8 cellular contexts compared by ENCODE assay signal in genomic region chr7:116930156-116930913, GRCh38. TPM values are rescaled to one million over a fixed set of nuclear protein-coding genes. Genes with fewer than 3 reads are reported as not detected.
DNase-seq lines count a peak whose midpoint lies in the region; ATAC-seq and TF ChIP-seq lines count a peak whose summit lies in the region.

No MANE protein-coding gene starts in this region.

- H3K27ac ChIP-seq in cardiac muscle cell: no peak overlapping the region
- no peak overlapping the region for H3K27ac ChIP-seq in psoas muscle
- no peak overlapping the region for H3K27ac ChIP-seq in aorta (ENCODE audit: low read depth in 1 of 2, low read length in 2 of 2)

- no peak overlapping the region for H3K4me3 ChIP-seq in cardiac muscle cell
- no peak overlapping the region for H3K4me3 ChIP-seq in psoas muscle
- H3K4me3 ChIP-seq in aorta (ENCODE audit: low read length in 2 of 2): no peak overlapping the region

- H3K36me3 ChIP-seq in cardiac muscle cell (no peaks in the 10 kb centered on the region), psoas muscle (ENCODE audit: insufficient read depth in 1 of 2, low read depth in 1 of 2) (no peaks in the 10 kb centered on the region), aorta (ENCODE audit: control insufficient read depth in 1 of 2, insufficient read depth in 2 of 2, low read length in 1 of 2) (no peaks in the 10 kb centered on the region)

- H3K9me3 Mint-ChIP-seq in HFFc6: no peaks in the 10 kb centered on the region
- H3K9me3 Mint-ChIP-seq in activated naive CD8-positive, alpha-beta T cell treated with anti-CD3 and anti-CD28 coated beads for 36 hours: no peaks in the 10 kb centered on the region

- DNase-seq in GM10266 (ENCODE audit: extremely low spot score) (peak; percentile 66), HFFc6 (peak; percentile 69), NCI-H1092 (lab: John Stamatoyannopoulos, UW) (peak; percentile 71), SKM-1 (lab: John Stamatoyannopoulos, UW; ENCODE audit: unreplicated experiment) (peak; percentile 23), cardiac muscle cell (ENCODE audit: low read depth in 1 of 2, low spot score in 1 of 2) (peak; percentile 81 to 86), psoas muscle (peak; percentile 82 to 87), aorta (peak; percentile 85 to 94)
- peak; percentile 66 for DNase-seq in activated naive CD8-positive, alpha-beta T cell treated with anti-CD3 and anti-CD28 coated beads for 36 hours

- H3K4me1 ChIP-seq in cardiac muscle cell (ENCODE audit: low read depth) (peaks cover 17% of the 10 kb centered on the region), psoas muscle (peaks cover 2% of the 10 kb centered on the region), aorta (ENCODE audit: control insufficient read depth in 1 of 2, insufficient read depth in 2 of 2, low read length in 2 of 2) (no peaks in the 10 kb centered on the region)

- H3K4me3 Mint-ChIP-seq in HFFc6: peak overlapping the region; percentile 62
- no peak overlapping the region for H3K4me3 Mint-ChIP-seq in activated naive CD8-positive, alpha-beta T cell treated with anti-CD3 and anti-CD28 coated beads for 36 hours

- intact Hi-C loops in psoas muscle (cut with DNase I) (loop anchor here (2.0 to 10.0 kb wide), 4 partner anchors 52 to 196 kb away; no protein-coding TSS in a partner anchor), aorta (cut with DNase I) (loop anchor here (2.0 to 10.0 kb wide), 4 partner anchors 54 to 454 kb away; no protein-coding TSS in a partner anchor)

- 27 to 33% (median 28%) methylated on average over 22 of the region's 22 CpGs for WGBS in psoas muscle, 3 donors
- WGBS in aorta, 2 donors: 21 to 25% methylated on average over 22 of the region's 22 CpGs

- H3K36me3 Mint-ChIP-seq in HFFc6 (ENCODE audit: low read depth): no peaks in the 10 kb centered on the region
- no peaks in the 10 kb centered on the region for H3K36me3 Mint-ChIP-seq in activated naive CD8-positive, alpha-beta T cell treated with anti-CD3 and anti-CD28 coated beads for 36 hours

- TF ChIP-seq CTCF in GM10266 (IDR thresholded peaks at IDR 0.05; ENCODE audit: control insufficient read depth, insufficient read depth, low read depth, missing control alignments) (peak; percentile 93), HFFc6 (IDR thresholded peaks at IDR 0.05) (peak; percentile 99), cardiac muscle cell (IDR thresholded peaks at IDR 0.05; ENCODE audit: low read depth, low read length) (peak; percentile 90), psoas muscle (IDR thresholded peaks at IDR 0.05) (peak; percentile 94)

- H3K9me3 ChIP-seq in cardiac muscle cell (ENCODE audit: low read depth) (no peaks in the 10 kb centered on the region), psoas muscle (no peaks in the 10 kb centered on the region), aorta (ENCODE audit: control insufficient read depth, low read length) (no peaks in the 10 kb centered on the region)

- H3K4me1 Mint-ChIP-seq in HFFc6 (ENCODE audit: low read depth): peaks cover 19% of the 10 kb centered on the region
- H3K4me1 Mint-ChIP-seq in activated naive CD8-positive, alpha-beta T cell treated with anti-CD3 and anti-CD28 coated beads for 36 hours: peaks cover 4% of the 10 kb centered on the region

- H3K27me3 ChIP-seq in cardiac muscle cell (no peaks in the 10 kb centered on the region), psoas muscle (ENCODE audit: insufficient read depth in 3 of 3, low read length in 2 of 3) (no peaks in the 10 kb centered on the region), aorta (ENCODE audit: control insufficient read depth in 1 of 2, insufficient read depth in 2 of 2, low read length in 1 of 2) (no peaks in the 10 kb centered on the region)

- H3K27me3 Mint-ChIP-seq in HFFc6 (ENCODE audit: insufficient read depth): no peaks in the 10 kb centered on the region; the same call in 1 of the 2 replicates
- peaks cover 15% of the 10 kb centered on the region for H3K27me3 Mint-ChIP-seq in activated naive CD8-positive, alpha-beta T cell treated with anti-CD3 and anti-CD28 coated beads for 36 hours

- ATAC-seq in psoas muscle: peak; percentile 84 to 93 (median 92)
- ATAC-seq in aorta (ENCODE audit: low FRiP score): peak; percentile 89

- no peak overlapping the region for H3K27ac Mint-ChIP-seq in HFFc6
- H3K27ac Mint-ChIP-seq in activated naive CD8-positive, alpha-beta T cell treated with anti-CD3 and anti-CD28 coated beads for 36 hours: no peak overlapping the region

RNA-seq across cellular contexts. Expression of gene ST7, which starts 23.0 kb away (rescaled TPM):
- 10 to 100 TPM; 13.5 to 18.8 (median 16.8) TPM for total RNA-seq in HFFc6 (2021; fragmentation: NEBNext Ultra II Directional; extraction: Animal tissue kit (Norgen Biotek cat#: 25700))
- 10 to 100 TPM in 1 of 2 experiments, 1 to 10 TPM in 1; 8.4 to 10.2 TPM for total RNA-seq in activated naive CD8-positive, alpha-beta T cell treated with anti-CD3 and anti-CD28 coated beads for 36 hours
- total RNA-seq in cardiac muscle cell: 74.2 and 83.5 TPM in 2 replicates
- polyA plus RNA-seq in cardiac muscle cell: 96.7 and 108 TPM in 2 replicates
- 10 to 100 TPM in 2 of 4 donors, 1 to 10 TPM in 2; 6.3 to 12.5 (median 8.8) TPM for total RNA-seq in psoas muscle
- 10 to 100 TPM in 1 of 3 donors, 1 to 10 TPM in 2; 6.0 to 12.3 (median 6.7) TPM for polyA plus RNA-seq in psoas muscle
- 10 to 100 TPM; 32.1 to 35.3 TPM for total RNA-seq in aorta
- 10 to 100 TPM; 24.2 to 31.7 TPM for polyA plus RNA-seq in aorta

Comparison
In these comparisons a context has a peak if more than half of its experiments do, and no peak if none do; other contexts are left out.
1. DNase-seq: peak in every context shown above with its lines; median percentile 90 in aorta; 84 in psoas muscle; 84 in cardiac muscle cell; 71 in NCI-H1092; 69 in HFFc6; 66 in GM10266; 66 in activated naive CD8-positive, alpha-beta T cell treated with anti-CD3 and anti-CD28 coated beads for 36 hours; 23 in SKM-1.